16 cellular contexts compared by ENCODE assay signal in the genomic region with DNA sequence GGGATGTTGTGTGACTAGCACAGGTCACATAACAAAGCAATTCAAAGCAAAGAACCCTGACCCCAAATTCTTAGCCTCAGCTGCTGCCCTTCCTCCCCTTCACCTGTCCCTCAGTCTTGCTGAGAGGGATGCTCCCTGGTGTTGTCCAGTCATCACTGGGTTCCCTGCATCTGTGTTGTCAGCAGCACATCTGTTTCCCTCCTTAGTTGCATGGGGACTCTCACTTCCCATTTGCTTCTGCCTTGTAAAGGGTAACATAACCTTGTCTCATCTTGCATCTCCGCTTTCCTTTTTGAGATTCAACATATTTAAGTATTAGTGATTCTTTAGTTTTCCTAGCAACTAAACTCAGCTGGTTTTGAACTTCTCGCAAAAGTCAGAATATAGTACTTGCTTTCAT. TPM values are rescaled to one million over a fixed set of nuclear protein-coding genes. Genes with fewer than 3 reads are reported as not detected.
DNase-seq lines count a peak whose midpoint lies in the region; ATAC-seq lines count a peak whose summit lies in the region.
"Had no signal": no experiment of that assay in that cellular context is flagged by ENCODE, and none has a peak within 500 bp of the region (broad histone marks: within the 10 kb centered on the region; RNA-seq: fewer than 3 reads in every experiment).

No MANE protein-coding gene starts in this region.

- H3K9ac ChIP-seq in Karpas-422 (ENCODE audit: low read length): no peak overlapping the region
- H3K9ac ChIP-seq: neural progenitor cell had no signal

- no peaks in the 10 kb centered on the region for H3K9me2 ChIP-seq in Karpas-422 (replicated peaks; ENCODE audit: insufficient read depth, low read length)

- peak overlapping the region; percentile 24; the same call in 1 of the 2 replicates for H3K4me3 ChIP-seq in Karpas-422 (ENCODE audit: low read length)
- H3K4me3 ChIP-seq: heart right ventricle, neural progenitor cell had no signal

- H3K36me3 ChIP-seq in Karpas-422 (ENCODE audit: insufficient read depth, low read length): no peaks in the 10 kb centered on the region
- H3K36me3 ChIP-seq: heart right ventricle, neural progenitor cell had no signal

- DNase-seq in Karpas-422: peak; percentile 49
- DNase-seq in naive B cell: peak; percentile 23
- no peak for DNase-seq in activated CD8-positive, alpha-beta memory T cell treated with anti-CD3 and anti-CD28 coated beads, Interleukin-2, amount 50 U/mL, for 4 hours
- DNase-seq in NCI-H1048 (lab: John Stamatoyannopoulos, UW): no peak
- DNase-seq in SW480 (ENCODE audit: low spot score): no peak
- no peak for DNase-seq in iPS-NIHi7 (ENCODE audit: extremely low spot score)
- DNase-seq: activated CD4-positive, alpha-beta memory T cell treated with anti-CD3 and anti-CD28 coated beads, Interleukin-2, amount 10 ng/mL, durations not matched to agents 7 days and 5 days; activated gamma-delta T cell treated with Interleukin-2 at 50 U/mL for 16 hours; heart right ventricle; HFFc6; NCI-H446 treated with DMSO at 0.1 percent for 48 hours; T1000 had no signal

- no peaks in the 10 kb centered on the region for H4K20me1 ChIP-seq in Karpas-422 (ENCODE audit: insufficient read depth, low read depth, low read length)

- H3K79me2 ChIP-seq in Karpas-422 (ENCODE audit: low read length): no peaks in the 10 kb centered on the region

- no peaks in the 10 kb centered on the region for H3K36me3 Mint-ChIP-seq in naive B cell

- H3K27ac ChIP-seq in Karpas-422 (ENCODE audit: low read length): peak overlapping the region; percentile 42; the same call in 1 of the 2 replicates
- H3K27ac ChIP-seq: neural progenitor cell had no signal

- peak overlapping the region in 3 of 6 donors; percentile 15 to 87 (median 55) for H3K27ac Mint-ChIP-seq in naive B cell
- H3K27ac Mint-ChIP-seq: activated CD4-positive, alpha-beta memory T cell treated with anti-CD3 and anti-CD28 coated beads, Interleukin-2, amount 10 ng/mL, durations not matched to agents 7 days and 5 days; HFFc6 had no signal

- peaks cover 24% of the 10 kb centered on the region for H3K4me1 ChIP-seq in Karpas-422 (ENCODE audit: low read length)

- H3K27me3 ChIP-seq in Karpas-422 (ENCODE audit: low read length): no peaks in the 10 kb centered on the region
- H3K27me3 ChIP-seq: heart right ventricle, neural progenitor cell had no signal

- H3K4me2 ChIP-seq in Karpas-422 (ENCODE audit: low read depth, low read length, poor library complexity, severe bottlenecking): peak overlapping the region; percentile 37

- H3K9me3 ChIP-seq in Karpas-422 (ENCODE audit: low read length): no peaks in the 10 kb centered on the region
- H3K9me3 ChIP-seq: heart right ventricle had no signal

- peak; percentile 55 for ATAC-seq in GM18867 (IDR thresholded peaks at IDR 0.05; ENCODE audit: unreplicated experiment)
- ATAC-seq in GM21825 (IDR thresholded peaks at IDR 0.05; ENCODE audit: unreplicated experiment): peak; percentile 51
- ATAC-seq in naive B cell (ENCODE audit: low read depth in 2 of 2): peak; percentile 77 to 83
- ATAC-seq: heart right ventricle, left lobe of liver had no signal

- peaks cover 0 to 8% (median 4%) of the 10 kb centered on the region in 3 donors for H3K27me3 Mint-ChIP-seq in naive B cell

- H3K9me3 Mint-ChIP-seq in naive B cell: peaks cover 0 to 7% (median 0%) of the 10 kb centered on the region in 7 donors
- H3K9me3 Mint-ChIP-seq: activated CD4-positive, alpha-beta memory T cell treated with anti-CD3 and anti-CD28 coated beads, Interleukin-2, amount 10 ng/mL, durations not matched to agents 7 days and 5 days; HFFc6; neural progenitor cell had no signal

- H3K4me3 Mint-ChIP-seq in naive B cell: peak overlapping the region in 4 of 8 donors; percentile 20 to 61 (median 36)
- H3K4me3 Mint-ChIP-seq: activated CD4-positive, alpha-beta memory T cell treated with anti-CD3 and anti-CD28 coated beads, Interleukin-2, amount 10 ng/mL, durations not matched to agents 7 days and 5 days; HFFc6 had no signal

- peaks cover 29 to 40% (median 30%) of the 10 kb centered on the region in 3 donors for H3K4me1 Mint-ChIP-seq in naive B cell

- no peak overlapping the region for H2AFZ ChIP-seq in Karpas-422 (ENCODE audit: low read length)
- H2AFZ ChIP-seq: neural progenitor cell had no signal

RNA-seq across cellular contexts. Expression of a gene that starts 54.0 kb away (rescaled TPM):
- total RNA-seq in Karpas-422 (2014; rRNA removed; shearing (Covaris generic); ENCODE audit: low replicate concordance): 1.7 and 2.1 TPM in 2 replicates
- 1 to 10 TPM in 5 of 6 donors, not detected in 1; 2.2 to 8.3 (median 5.3) TPM for polyA plus RNA-seq in naive B cell (ENCODE audit: low read depth in 6 of 6)

Comparison
In these comparisons a context has a peak if more than half of its experiments do, and no peak if none do; other contexts are left out.
1. DNase-seq: peak in Karpas-422 (single experiment) and naive B cell (single experiment); none in activated CD8-positive, alpha-beta memory T cell treated with anti-CD3 and anti-CD28 coated beads, Interleukin-2, amount 50 U/mL, for 4 hours (single experiment), NCI-H1048 (single experiment), SW480 (single experiment) and iPS-NIHi7 (single experiment).
2. Peak in every context shown above with its lines, with median percentiles within 50 percentile points of each other: ATAC-seq.